Comparison of ENCODE assay signal across 26 cellular contexts in the genomic region with DNA sequence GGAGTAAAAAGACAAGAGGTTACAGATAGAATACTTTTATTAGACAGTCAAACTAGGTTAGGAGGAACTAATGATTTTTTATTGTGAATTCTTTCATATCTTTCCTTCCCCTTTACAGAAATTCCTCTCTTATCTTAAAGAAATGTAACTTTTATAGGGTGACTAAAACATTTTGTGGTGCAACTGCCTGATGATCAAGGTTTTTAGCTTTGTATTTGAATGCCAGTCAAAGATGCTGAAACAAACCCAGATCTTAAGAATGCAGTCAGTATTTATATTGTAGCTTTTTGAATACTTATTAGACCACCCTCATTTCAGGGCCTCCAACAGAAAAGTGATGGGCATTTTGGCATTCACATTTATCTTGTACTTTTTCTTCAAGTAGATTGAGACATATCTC. TPM values are rescaled to one million over a fixed set of nuclear protein-coding genes. Genes with fewer than 3 reads are reported as not detected.
DNase-seq lines count a peak whose midpoint lies in the region; ATAC-seq and TF ChIP-seq lines count a peak whose summit lies in the region.
"Had no signal": no experiment of that assay in that cellular context is flagged by ENCODE, and none has a peak within 500 bp of the region (broad histone marks: within the 10 kb centered on the region; RNA-seq: fewer than 3 reads in every experiment).

No MANE protein-coding gene starts in this region.

- no peaks in the 10 kb centered on the region for H3K27me3 Mint-ChIP-seq in activated CD4-positive, alpha-beta T cell treated with anti-CD3 and anti-CD28 coated beads, Interleukin-2, amount 10 ng/mL, durations not matched to agents 7 days and 5 days
- H3K27me3 Mint-ChIP-seq: activated CD8-positive, alpha-beta memory T cell treated with anti-CD3 and anti-CD28 coated beads, Interleukin-2, amount 10 ng/mL, durations not matched to agents 7 days and 5 days; IgD-negative memory B cell; type B pancreatic cell had no signal

- no peaks in the 10 kb centered on the region for H3K27me3 ChIP-seq in PC-9 (ENCODE audit: insufficient read depth, low read depth)
- H3K27me3 ChIP-seq: heart right ventricle had no signal

- H3K4me3 Mint-ChIP-seq in activated CD4-positive, alpha-beta T cell treated with anti-CD3 and anti-CD28 coated beads, Interleukin-2, amount 10 ng/mL, durations not matched to agents 7 days and 5 days = no peak overlapping the region
- H3K4me3 Mint-ChIP-seq: activated CD8-positive, alpha-beta memory T cell treated with anti-CD3 and anti-CD28 coated beads, Interleukin-2, amount 10 ng/mL, durations not matched to agents 7 days and 5 days; activated naive CD4-positive, alpha-beta T cell treated with anti-CD3 and anti-CD28 coated beads for 36 hours; activated T-cell treated with anti-CD3 and anti-CD28 coated beads, Interleukin-2, amount 50 U/mL, for 72 hours; IgD-negative memory B cell; T-helper 1 cell treated with Interleukin-12 subunit alpha and Interleukin-12 subunit beta and Interleukin-4 antibody, amounts not matched to agents 30 μg/mL and 1 μg/mL, for 36 hours; type B pancreatic cell had no signal

- H3K9me3 ChIP-seq in PC-9 (ENCODE audit: insufficient read depth, low read depth) = no peaks in the 10 kb centered on the region
- H3K9me3 ChIP-seq: heart right ventricle, prostate gland had no signal

- H3K36me3 ChIP-seq in PC-9 (ENCODE audit: low read depth) = peaks cover 70% of the 10 kb centered on the region
- H3K36me3 ChIP-seq: prostate gland had no signal

- TF ChIP-seq CTCF in PC-9 (conservative IDR thresholded peaks at IDR 0.05) (no peak), cardiac fibroblast (IDR thresholded peaks at IDR 0.05; ENCODE audit: low read depth, low read length) (no peak)

- H4K20me1 ChIP-seq in PC-9 (ENCODE audit: insufficient read depth) = peaks cover 26% of the 10 kb centered on the region

- CTCF ChIA-PET in activated CD4-positive, alpha-beta T cell treated with anti-CD3 and anti-CD28 coated beads, Interleukin-2, amount 10 ng/mL, durations not matched to agents 7 days and 5 days (lab: Charles Lee) = no interaction called here
- CTCF ChIA-PET in PC-9 (lab: Charles Lee) = no interaction called here

- BruUV-seq in PC-9 (replicated peaks; lab: Mats Ljungman, UMichigan) = no TSS peak

- no peak overlapping the region for H3K4me2 ChIP-seq in PC-9

- no peaks in the 10 kb centered on the region for H3K9me3 Mint-ChIP-seq in activated CD4-positive, alpha-beta T cell treated with anti-CD3 and anti-CD28 coated beads, Interleukin-2, amount 10 ng/mL, durations not matched to agents 7 days and 5 days
- H3K9me3 Mint-ChIP-seq: activated naive CD4-positive, alpha-beta T cell treated with anti-CD3 and anti-CD28 coated beads for 36 hours; activated T-cell treated with anti-CD3 and anti-CD28 coated beads, Interleukin-2, amount 50 U/mL, for 72 hours; IgD-negative memory B cell; T-helper 1 cell treated with Interleukin-12 subunit alpha and Interleukin-12 subunit beta and Interleukin-4 antibody, amounts not matched to agents 30 μg/mL and 1 μg/mL, for 36 hours; type B pancreatic cell had no signal

- intact Hi-C loops in PC-9 (cut with micrococcal nuclease; ENCODE audit: unreplicated experiment) = no loop called here

- H3K4me3 ChIP-seq in PC-9 (no peak overlapping the region), cardiac fibroblast (replicated peaks in 1 of 2; ENCODE audit: low read depth in 2 of 2, low read length in 2 of 2) (no peak overlapping the region)
- H3K4me3 ChIP-seq: heart right ventricle, prostate gland had no signal

- H3K27ac ChIP-seq in PC-9 = peak overlapping the region; percentile 13
- H3K27ac ChIP-seq: heart right ventricle, HL-60, prostate gland, VCaP had no signal

- peaks cover 3% of the 10 kb centered on the region for H3K4me1 Mint-ChIP-seq in activated CD4-positive, alpha-beta T cell treated with anti-CD3 and anti-CD28 coated beads, Interleukin-2, amount 10 ng/mL, durations not matched to agents 7 days and 5 days
- H3K4me1 Mint-ChIP-seq: activated CD8-positive, alpha-beta memory T cell treated with anti-CD3 and anti-CD28 coated beads, Interleukin-2, amount 10 ng/mL, durations not matched to agents 7 days and 5 days had no signal

- H3K36me3 Mint-ChIP-seq in activated CD4-positive, alpha-beta T cell treated with anti-CD3 and anti-CD28 coated beads, Interleukin-2, amount 10 ng/mL, durations not matched to agents 7 days and 5 days (ENCODE audit: low read depth) = peaks cover 26% of the 10 kb centered on the region

- H3K4me1 ChIP-seq in PC-9 (replicated peaks; ENCODE audit: insufficient read depth) = peaks cover 46% of the 10 kb centered on the region
- H3K4me1 ChIP-seq: prostate gland had no signal

- no peak for DNase-seq in activated CD4-positive, alpha-beta T cell treated with anti-CD3 and anti-CD28 coated beads, Interleukin-2, amount 10 ng/mL, durations not matched to agents 7 days and 5 days
- DNase-seq in activated CD4-positive, alpha-beta T cell treated with anti-CD3 and anti-CD28 coated beads, Interleukin-2, amount 50 U/mL, for 1 hour = no peak
- peak in 1 of 2 experiments; percentile 80 for DNase-seq in PC-9
- DNase-seq in cardiac fibroblast (ENCODE audit: low read depth in 2 of 2) = peak; percentile 29 to 50
- no peak for DNase-seq in dermis blood vessel endothelial cell
- no peak for DNase-seq in COLO668 (lab: John Stamatoyannopoulos, UW; ENCODE audit: unreplicated experiment)
- DNase-seq in DMS153 (lab: John Stamatoyannopoulos, UW) = no peak
- DNase-seq: 8988T; activated CD4-positive, alpha-beta T cell treated with anti-CD3 and anti-CD28 coated beads for 48 hours; activated CD8-positive, alpha-beta memory T cell treated with anti-CD3 and anti-CD28 coated beads, Interleukin-2, amount 10 ng/mL, durations not matched to agents 7 days and 5 days; activated naive CD4-positive, alpha-beta T cell treated with anti-CD3 and anti-CD28 coated beads for 36 hours; activated T-cell treated with anti-CD3 and anti-CD28 coated beads, Interleukin-2, amount 50 U/mL, for 72 hours; aorta; DMS79; heart right ventricle; NCI-H146; NCI-H524; NK-92 treated with Interleukin-12 subunit alpha and Interleukin-12 subunit beta, amount 100 ng/mL, for 24 hours had no signal

- peaks cover 55% of the 10 kb centered on the region for H3F3A ChIP-seq in PC-9 (ENCODE audit: insufficient read depth, low read depth)

- ATAC-seq in HG02885 (IDR thresholded peaks at IDR 0.05; ENCODE audit: poor library complexity, unreplicated experiment) = no peak
- ATAC-seq: activated CD8-positive, alpha-beta memory T cell treated with anti-CD3 and anti-CD28 coated beads, Interleukin-2, amount 10 ng/mL, durations not matched to agents 7 days and 5 days; activated T-cell treated with anti-CD3 and anti-CD28 coated beads, Interleukin-2, amount 50 U/mL, for 72 hours; HCT116; heart right ventricle had no signal

- H2AFZ ChIP-seq in PC-9 = no peak overlapping the region

- H3K27ac Mint-ChIP-seq in activated CD4-positive, alpha-beta T cell treated with anti-CD3 and anti-CD28 coated beads, Interleukin-2, amount 10 ng/mL, durations not matched to agents 7 days and 5 days = peak overlapping the region; percentile 2
- H3K27ac Mint-ChIP-seq: activated CD8-positive, alpha-beta memory T cell treated with anti-CD3 and anti-CD28 coated beads, Interleukin-2, amount 10 ng/mL, durations not matched to agents 7 days and 5 days; activated naive CD4-positive, alpha-beta T cell treated with anti-CD3 and anti-CD28 coated beads for 36 hours; activated T-cell treated with anti-CD3 and anti-CD28 coated beads, Interleukin-2, amount 50 U/mL, for 72 hours; IgD-negative memory B cell; T-helper 1 cell treated with Interleukin-12 subunit alpha and Interleukin-12 subunit beta and Interleukin-4 antibody, amounts not matched to agents 30 μg/mL and 1 μg/mL, for 36 hours; type B pancreatic cell had no signal

- POLR2A ChIA-PET in activated CD4-positive, alpha-beta T cell treated with anti-CD3 and anti-CD28 coated beads, Interleukin-2, amount 10 ng/mL, durations not matched to agents 7 days and 5 days (lab: Charles Lee) = no interaction called here
- POLR2A ChIA-PET in PC-9 (lab: Charles Lee; ENCODE audit: unreplicated experiment) = interaction anchor here (0.6 kb wide), 1 partner anchor 89 kb away, joined by 3 read pairs; no protein-coding TSS in a partner anchor

- H3K9me2 ChIP-seq in PC-9 (ENCODE audit: insufficient read depth) = no peaks in the 10 kb centered on the region

- peaks cover 58% of the 10 kb centered on the region for H3K79me2 ChIP-seq in PC-9 (ENCODE audit: low read depth)

RNA-seq across cellular contexts. Expression of gene TAX1BP1, which starts 27.4 kb away (rescaled TPM):
- 10 to 100 TPM; 58.8 to 65.1 TPM for total RNA-seq in activated CD4-positive, alpha-beta T cell treated with anti-CD3 and anti-CD28 coated beads, Interleukin-2, amount 10 ng/mL, durations not matched to agents 7 days and 5 days
- 143 and 174 TPM in 2 replicates for total RNA-seq in PC-9 (2021)
- total RNA-seq in dermis blood vessel endothelial cell = 77.6 and 88.8 TPM in 2 replicates

Comparison
In these comparisons a context has a peak if more than half of its experiments do, and no peak if none do; other contexts are left out.
1. DNase-seq: peak in cardiac fibroblast (2 of 2); none in activated CD4-positive, alpha-beta T cell treated with anti-CD3 and anti-CD28 coated beads, Interleukin-2, amount 10 ng/mL, durations not matched to agents 7 days and 5 days (single experiment), activated CD4-positive, alpha-beta T cell treated with anti-CD3 and anti-CD28 coated beads, Interleukin-2, amount 50 U/mL, for 1 hour (single experiment), dermis blood vessel endothelial cell (single experiment), COLO668 (single experiment) and DMS153 (single experiment).